18 cellular contexts compared by ENCODE assay signal in the genomic region with DNA sequence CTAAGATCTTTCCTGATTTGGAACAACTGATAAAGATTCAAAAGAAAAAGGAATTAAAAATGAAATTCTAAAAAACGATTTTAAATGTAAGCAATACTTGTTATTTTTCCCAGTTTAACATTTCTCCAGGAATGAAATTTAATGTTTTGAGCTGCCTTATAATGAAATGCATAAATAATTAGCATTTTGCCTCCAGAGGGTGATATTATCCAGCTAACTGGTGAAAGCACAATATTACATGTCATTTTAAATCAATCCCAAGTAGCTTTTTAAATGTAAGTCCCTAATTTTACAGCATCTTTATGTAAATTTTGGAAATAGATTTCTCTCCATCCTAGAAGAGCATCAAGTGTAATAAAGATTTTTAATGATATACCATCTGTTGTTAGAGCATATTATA.
DNase-seq lines count a peak whose midpoint lies in the region; ATAC-seq, FAIRE-seq and TF ChIP-seq lines count a peak whose summit lies in the region.
"Had no signal": no experiment of that assay in that cellular context is flagged by ENCODE, and none has a peak within 500 bp of the region (broad histone marks: within the 10 kb centered on the region; RNA-seq: fewer than 3 reads in every experiment).

No MANE protein-coding gene starts in this region.

- H3K9ac ChIP-seq in liver (ENCODE audit: low read depth in 1 of 2, low read length in 2 of 2) (no peak overlapping the region), HepG2 (ENCODE audit: insufficient read depth, low read depth, low read length) (no peak overlapping the region), Loucy (ENCODE audit: low read depth, low read length, poor library complexity, severe bottlenecking) (no peak overlapping the region)

- peaks cover 2% of the 10 kb centered on the region for H3K36me3 Mint-ChIP-seq in chondrocyte (ENCODE audit: low read depth)
- H3K36me3 Mint-ChIP-seq: CD4-positive, alpha-beta memory T cell; IgD-negative memory B cell had no signal

- no peaks in the 10 kb centered on the region for H3K36me3 ChIP-seq in liver (ENCODE audit: control insufficient read depth in 4 of 4, insufficient read depth in 3 of 4, low read depth in 1 of 4, low read length in 3 of 4)
- H3K36me3 ChIP-seq in HepG2 (replicated peaks in 1 of 2; ENCODE audit: control insufficient read depth in 1 of 2, insufficient read depth in 2 of 2, low read length in 2 of 2), result no peaks in the 10 kb centered on the region
- no peaks in the 10 kb centered on the region for H3K36me3 ChIP-seq in Loucy (ENCODE audit: insufficient read depth, low read length)
- H3K36me3 ChIP-seq in uterus, result no peaks in the 10 kb centered on the region

- H3K4me1 Mint-ChIP-seq in chondrocyte (ENCODE audit: low read depth), result no peaks in the 10 kb centered on the region
- H3K4me1 Mint-ChIP-seq: B cell; CD4-positive, alpha-beta memory T cell; GM23338; IgD-negative memory B cell had no signal

- H2AFZ ChIP-seq in HepG2 (ENCODE audit: low read length), result no peak overlapping the region
- H2AFZ ChIP-seq in Loucy (ENCODE audit: low read length), result no peak overlapping the region

- no peak overlapping the region for H3K27ac Mint-ChIP-seq in chondrocyte (ENCODE audit: unreplicated experiment)
- H3K27ac Mint-ChIP-seq: B cell; CD4-positive, alpha-beta memory T cell; GM23338 had no signal

- TF ChIP-seq CTCF in liver (IDR thresholded peaks at IDR 0.05; ENCODE audit: low read depth, low read length, missing input control) (no peak), HepG2 (CRISPR knock-in tag; IDR thresholded peaks at IDR 0.05) (no peak), Loucy (conservative IDR thresholded peaks at IDR 0.05; ENCODE audit: low read length) (peak; percentile 51), chondrocyte (IDR thresholded peaks at IDR 0.05) (peak; percentile 28), uterus (IDR thresholded peaks at IDR 0.05) (no peak)

- H3K9me3 ChIP-seq in liver (ENCODE audit: control insufficient read depth in 4 of 4, low read length in 3 of 4) (no peaks in the 10 kb centered on the region), HepG2 (ENCODE audit: low read length) (no peaks in the 10 kb centered on the region), Loucy (ENCODE audit: insufficient read depth, low read depth, low read length) (peaks cover 3% of the 10 kb centered on the region; the same call in 1 of the 2 replicates), uterus (no peaks in the 10 kb centered on the region)

- FAIRE-seq in HepG2 (lab: Jason Lieb, UNC), result no peak
- FAIRE-seq: A204.1, D721Med had no signal

- H4K20me1 ChIP-seq in HepG2 (ENCODE audit: insufficient read depth, low read length), result no peaks in the 10 kb centered on the region
- H4K20me1 ChIP-seq in Loucy (ENCODE audit: insufficient read depth, low read length, poor library complexity, severe bottlenecking), result no peaks in the 10 kb centered on the region

- TF ChIP-seq EP300 in HepG2 (IDR thresholded peaks at IDR 0.05; ENCODE audit: low read depth in 2 of 2, low read length in 2 of 2) (no peak), HepG2 (CRISPR knock-in tag; IDR thresholded peaks at IDR 0.05; ENCODE audit: borderline replicate concordance) (no peak)

- H3K27ac ChIP-seq in liver (ENCODE audit: low read depth in 1 of 2, low read length in 2 of 2), result no peak overlapping the region
- no peak overlapping the region for H3K27ac ChIP-seq in HepG2 (ENCODE audit: extremely low read length, insufficient read depth, low read length)
- H3K27ac ChIP-seq in uterus, result no peak overlapping the region

- H3K79me2 ChIP-seq in HepG2 (ENCODE audit: insufficient read depth, low read length), result no peaks in the 10 kb centered on the region
- H3K79me2 ChIP-seq in Loucy (ENCODE audit: insufficient read depth, low read length), result no peaks in the 10 kb centered on the region

- TF ChIP-seq POLR2A in HepG2 (IDR thresholded peaks at IDR 0.05; ENCODE audit: insufficient read depth in 1 of 2, low read depth in 2 of 2, low read length in 2 of 2), result no peak
- no peak for TF ChIP-seq POLR2A in uterus (IDR thresholded peaks at IDR 0.05)

- 0 out of 2 replicates have a peak, but pooled peaks cover 4% of the 10 kb centered on the region for H3F3A ChIP-seq in Loucy (ENCODE audit: low read depth)

- in situ Hi-C loops in HepG2 (cut with HindIII; ENCODE audit: extremely low pct_ligation_motif_present, low pct_unique_long_range_greater_than_20kb), result no loop called here

- CTCF ChIA-PET in HepG2 (lab: Yijun Ruan, JAX; ENCODE audit: low intra/inter-chr PET ratio, low total read pairs), result no interaction called here

- ATAC-seq in HepG2 (no peak), HG03432 (IDR thresholded peaks at IDR 0.05; ENCODE audit: unreplicated experiment) (no peak)
- ATAC-seq: GM23338 had no signal

- peak; percentile 28 to 29 for TF ChIP-seq RAD21 in liver (IDR thresholded peaks at IDR 0.05)
- TF ChIP-seq RAD21 in HepG2 (CRISPR knock-in tag; IDR thresholded peaks at IDR 0.05), result no peak

- no peaks in the 10 kb centered on the region for H3K27me3 Mint-ChIP-seq in chondrocyte (ENCODE audit: low read depth)
- H3K27me3 Mint-ChIP-seq: B cell; CD4-positive, alpha-beta memory T cell; IgD-negative memory B cell had no signal

- DNase-seq in HepG2 (ENCODE audit: low spot score), result no peak
- no peak for DNase-seq in chondrocyte (ENCODE audit: low spot score)
- DNase-seq in NCI-H1417 (lab: John Stamatoyannopoulos, UW), result no peak
- no peak for DNase-seq in stimulated activated naive CD4-positive, alpha-beta T cell (lab: John Stamatoyannopoulos, UW)
- no peak for DNase-seq in uterus
- DNase-seq: C1 segment of cervical spinal cord, DMS53, GF-D8, H7 had no signal

- H3K27me3 ChIP-seq in liver (ENCODE audit: control insufficient read depth in 4 of 4, insufficient read depth in 4 of 4, low read length in 3 of 4), result no peaks in the 10 kb centered on the region
- no peaks in the 10 kb centered on the region for H3K27me3 ChIP-seq in HepG2 (ENCODE audit: control insufficient read depth in 1 of 2, insufficient read depth in 2 of 2, low read length in 2 of 2)
- no peaks in the 10 kb centered on the region for H3K27me3 ChIP-seq in Loucy (ENCODE audit: insufficient read depth, low read length, poor library complexity, severe bottlenecking)
- H3K27me3 ChIP-seq in uterus, result no peaks in the 10 kb centered on the region

- intact Hi-C loops in HepG2 (cut with micrococcal nuclease; ENCODE audit: unreplicated experiment) (no loop called here), uterus (cut with DNase I; ENCODE audit: low total_unique reads) (no loop called here)

- H3K4me3 ChIP-seq in liver (ENCODE audit: low read depth in 1 of 3, low read length in 3 of 3), result no peak overlapping the region
- no peak overlapping the region for H3K4me3 ChIP-seq in HepG2 (replicated peaks in 1 of 3; ENCODE audit: insufficient read depth in 1 of 3, low read depth in 2 of 3, low read length in 3 of 3)
- no peak overlapping the region for H3K4me3 ChIP-seq in Loucy (ENCODE audit: low read length, poor library complexity, severe bottlenecking)
- no peak overlapping the region for H3K4me3 ChIP-seq in uterus
- H3K4me3 ChIP-seq: GM23338 had no signal

- H3K4me2 ChIP-seq in HepG2 (ENCODE audit: low read depth, low read length) (no peak overlapping the region), Loucy (ENCODE audit: low read depth, low read length, poor library complexity, severe bottlenecking) (no peak overlapping the region)
- H3K4me2 ChIP-seq: GM23338 had no signal

- POLR2A ChIA-PET in HepG2 (lab: Yijun Ruan, JAX), result no interaction called here

- H3K9me2 ChIP-seq in Loucy (replicated peaks; ENCODE audit: low read depth, low read length), result no peaks in the 10 kb centered on the region

- peaks cover 18% of the 10 kb centered on the region for H3K9me3 Mint-ChIP-seq in chondrocyte (ENCODE audit: low read depth)
- H3K9me3 Mint-ChIP-seq: GM23338 had no signal

- H3K4me1 ChIP-seq in liver (ENCODE audit: control insufficient read depth in 4 of 4, insufficient read depth in 4 of 4, low read length in 3 of 4) (no peaks in the 10 kb centered on the region), HepG2 (ENCODE audit: insufficient read depth, low read length) (no peaks in the 10 kb centered on the region), Loucy (ENCODE audit: insufficient read depth, low read length, poor library complexity, severe bottlenecking) (no peaks in the 10 kb centered on the region), uterus (no peaks in the 10 kb centered on the region)

- 46% methylated on average over 1 of the region's 1 CpG for WGBS in liver
- 4% methylated on average over 1 of the region's 1 CpG for WGBS in HepG2 (ENCODE audit: low lambda C conversion rate)

- BruUV-seq in HepG2 (replicated peaks; lab: Mats Ljungman, UMichigan), result no TSS peak

- H3K4me3 Mint-ChIP-seq in chondrocyte (ENCODE audit: unreplicated experiment), result no peak overlapping the region
- H3K4me3 Mint-ChIP-seq: B cell; CD4-positive, alpha-beta memory T cell; GM23338; IgD-negative memory B cell had no signal

TF ChIP-seq in liver, 16 proteins besides CTCF, POLR2A, EP300 and RAD21 (continues in another document):
- TF ChIP-seq HNF4A (conservative IDR thresholded peaks at IDR 0.05) (no peak), GABPA (IDR thresholded peaks at IDR 0.05 in 1 of 2, conservative IDR thresholded peaks at IDR 0.05 in 1 of 2) (no peak), FOXA1 (IDR thresholded peaks at IDR 0.05) (no peak), SP1 (IDR thresholded peaks at IDR 0.05) (no peak), YY1 (IDR thresholded peaks at IDR 0.05) (no peak), FOXA2 (IDR thresholded peaks at IDR 0.05) (no peak)

TF ChIP-seq in HepG2, 621 proteins besides CTCF, POLR2A, EP300 and RAD21:
- TF ChIP-seq NKX3-1 (CRISPR knock-in tag; IDR thresholded peaks at IDR 0.05) (no peak), CENPT (CRISPR knock-in tag; IDR thresholded peaks at IDR 0.05; ENCODE audit: low read depth) (no peak), NFE2L1 (CRISPR knock-in tag; IDR thresholded peaks at IDR 0.05; ENCODE audit: borderline replicate concordance) (no peak), HIVEP1 (CRISPR knock-in tag; IDR thresholded peaks at IDR 0.05) (no peak), RFXAP (CRISPR knock-in tag; IDR thresholded peaks at IDR 0.05; ENCODE audit: borderline replicate concordance) (no peak), ZNF790 (CRISPR knock-in tag; IDR thresholded peaks at IDR 0.05; ENCODE audit: borderline replicate concordance) (no peak), AHR (CRISPR knock-in tag; IDR thresholded peaks at IDR 0.05) (no peak)
- TF ChIP-seq, protein P1, sequence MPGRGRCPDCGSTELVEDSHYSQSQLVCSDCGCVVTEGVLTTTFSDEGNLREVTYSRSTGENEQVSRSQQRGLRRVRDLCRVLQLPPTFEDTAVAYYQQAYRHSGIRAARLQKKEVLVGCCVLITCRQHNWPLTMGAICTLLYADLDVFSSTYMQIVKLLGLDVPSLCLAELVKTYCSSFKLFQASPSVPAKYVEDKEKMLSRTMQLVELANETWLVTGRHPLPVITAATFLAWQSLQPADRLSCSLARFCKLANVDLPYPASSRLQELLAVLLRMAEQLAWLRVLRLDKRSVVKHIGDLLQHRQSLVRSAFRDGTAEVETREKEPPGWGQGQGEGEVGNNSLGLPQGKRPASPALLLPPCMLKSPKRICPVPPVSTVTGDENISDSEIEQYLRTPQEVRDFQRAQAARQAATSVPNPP (CRISPR knock-in tag; IDR thresholded peaks at IDR 0.05), result no peak

Comparison
In these comparisons a context has a peak if more than half of its experiments do, and no peak if none do; other contexts are left out.
1. CTCF ChIP-seq: peak in Loucy (single experiment) and chondrocyte (single experiment); none in liver (single experiment), HepG2 (single experiment) and uterus (0 of 4).